In the genomic region with DNA sequence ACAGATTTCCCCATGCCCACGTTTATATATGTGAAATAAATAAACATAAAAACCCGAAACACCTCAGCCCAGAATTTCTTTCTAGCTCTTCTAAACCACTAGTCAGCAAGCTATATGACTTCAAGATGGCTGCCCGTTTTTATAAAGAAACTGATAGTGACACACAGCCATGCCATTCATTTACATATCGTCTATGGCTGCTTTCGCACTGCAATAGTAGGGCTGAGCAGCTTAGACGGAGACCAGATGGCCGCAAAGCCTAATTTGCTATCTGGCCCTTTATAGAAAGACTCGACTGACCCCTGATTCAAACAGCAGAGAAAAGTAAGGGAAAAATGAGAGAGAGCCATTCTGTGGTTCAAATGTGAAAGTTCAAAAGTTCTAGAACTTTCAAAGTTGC, we compare ENCODE assay signal across 32 cellular contexts. TPM values are rescaled to one million over a fixed set of nuclear protein-coding genes. Genes with fewer than 3 reads are reported as not detected.
"Had no signal": no experiment of that assay in that cellular context is flagged by ENCODE, and none has a peak within 500 bp of the region (broad histone marks: within the 10 kb centered on the region; RNA-seq: fewer than 3 reads in every experiment).

No MANE protein-coding gene starts in this region.

- H2AFZ ChIP-seq: hepatocyte, neural progenitor cell had no signal

- H3K79me2 ChIP-seq: hepatocyte had no signal

- FAIRE-seq: islet of Langerhans, kidney, pancreas had no signal

- H3K27ac ChIP-seq: hepatocyte, left lung, lower lobe of right lung, neural progenitor cell, pancreas, prostate gland, skin epidermis, stomach, testis, thyroid gland, vagina had no signal

- H3K4me3 ChIP-seq: hepatocyte, left lung, lower lobe of right lung, neural progenitor cell, pancreas, prostate gland, skin epidermis, stomach, testis, thyroid gland, vagina had no signal

- H3K9me3 ChIP-seq: left lung, lower lobe of right lung, pancreas, prostate gland, stomach, testis, thyroid gland, vagina had no signal

- H3K36me3 ChIP-seq: left lung, lower lobe of right lung, neural progenitor cell, pancreas, prostate gland, stomach, thyroid gland, vagina had no signal

- H3K4me1 ChIP-seq: left lung, lower lobe of right lung, neural progenitor cell, pancreas, prostate gland, stomach, testis, thyroid gland, vagina had no signal

- DNase-seq: immature natural killer cell; kidney; left colon; left lung; lower lobe of right lung; mammary epithelial cell; mesendoderm; naive B cell; natural killer cell; nephron progenitor cell; pancreas; posterior cingulate gyrus; retina; right cardiac atrium; stimulated activated CD4-positive, alpha-beta T cell treated with anti-CD3 and anti-CD28 coated beads, Interleukin-12 subunit alpha, Interleukin-12 subunit beta, amount 100 ng/mL, for 4 hours; stimulated activated CD4-positive, alpha-beta T cell treated with anti-CD3 and anti-CD28 coated beads, Interleukin-15, amount 100 ng/mL, for 24 hours; stimulated activated CD4-positive, alpha-beta T cell treated with anti-CD3 and anti-CD28 coated beads, Interleukin-2, amount 100 ng/mL, for 24 hours; stimulated activated CD4-positive, alpha-beta T cell treated with anti-CD3 and anti-CD28 coated beads, Interleukin-4, amount 100 ng/mL, for 1 hour; stimulated activated naive B cell treated with anti-CD40 and anti-IgM and Interleukin-4, amounts not matched to agents 10 μg/mL and 1 μg/mL and 100 μg/mL, for 72 hours; stimulated activated naive CD8-positive, alpha-beta T cell treated with anti-CD3 and anti-CD28 coated beads, Interleukin-15, Interleukin-2, amounts not matched to agents 100 U/mL and 50 U/mL, for 24 hours; stomach; testis; thyroid gland had no signal

- H3K9ac ChIP-seq: neural progenitor cell had no signal

- H3K4me2 ChIP-seq: hepatocyte, neural progenitor cell had no signal

- ATAC-seq: left colon; left lung; lower lobe of right lung; natural killer cell; pancreas; right cardiac atrium; sciatic nerve; stimulated activated naive B cell treated with anti-CD40 and anti-IgM and Interleukin-4, amounts not matched to agents 10 μg/mL and 1 μg/mL and 100 μg/mL, for 72 hours; stimulated activated naive CD8-positive, alpha-beta T cell treated with anti-CD3 and anti-CD28 coated beads, Interleukin-15, Interleukin-2, amounts not matched to agents 100 U/mL and 50 U/mL, for 24 hours had no signal

- H3K27me3 ChIP-seq: hepatocyte, left lung, neural progenitor cell, pancreas, stomach, testis, thyroid gland, vagina had no signal

RNA-seq across cellular contexts. Expression of a gene that starts 45.7 kb away (rescaled TPM):
- total RNA-seq: liver, mammary epithelial cell, mononuclear cell, natural killer cell, vagina had no signal
- polyA plus RNA-seq: hepatocyte, immature natural killer cell, mammary epithelial cell had no signal
